10 cellular contexts compared by ENCODE assay signal in genomic region chr2:96907405-96908041, GRCh38. TPM values are rescaled to one million over a fixed set of nuclear protein-coding genes. Genes with fewer than 3 reads are reported as not detected.
DNase-seq lines count a peak whose midpoint lies in the region; ATAC-seq, FAIRE-seq and TF ChIP-seq lines count a peak whose summit lies in the region.
"Had no signal": no experiment of that assay in that cellular context is flagged by ENCODE, and none has a peak within 500 bp of the region (broad histone marks: within the 10 kb centered on the region; RNA-seq: fewer than 3 reads in every experiment).

No MANE protein-coding gene starts in this region.

- H3K27me3 ChIP-seq in cardiac muscle cell = no peaks in the 10 kb centered on the region

- TF ChIP-seq CTCF in VCaP (conservative IDR thresholded peaks at IDR 0.05) = no peak
- no peak for TF ChIP-seq CTCF in cardiac muscle cell (IDR thresholded peaks at IDR 0.05; ENCODE audit: low read depth, low read length)
- no peak for TF ChIP-seq CTCF in omental fat pad (IDR thresholded peaks at IDR 0.05)
- TF ChIP-seq CTCF in D721Med (IDR thresholded peaks at IDR 0.05; ENCODE audit: insufficient read depth, missing control alignments) = no peak

- peaks cover 6% of the 10 kb centered on the region for H3K27me3 Mint-ChIP-seq in activated CD4-positive, alpha-beta memory T cell treated with anti-CD3 and anti-CD28 coated beads, Interleukin-2, amount 10 ng/mL, durations not matched to agents 7 days and 5 days

- H3K4me1 Mint-ChIP-seq in activated CD4-positive, alpha-beta memory T cell treated with anti-CD3 and anti-CD28 coated beads, Interleukin-2, amount 10 ng/mL, durations not matched to agents 7 days and 5 days = peaks cover 13% of the 10 kb centered on the region

- H3K27ac ChIP-seq in VCaP = peak overlapping the region; percentile 71
- peak overlapping the region; percentile 94 for H3K27ac ChIP-seq in cardiac muscle cell
- H3K27ac ChIP-seq: RWPE1 had no signal

- POLR2A ChIA-PET in activated CD4-positive, alpha-beta memory T cell treated with anti-CD3 and anti-CD28 coated beads, Interleukin-2, amount 10 ng/mL, durations not matched to agents 7 days and 5 days (lab: Charles Lee) = no interaction called here

- no peak overlapping the region for H3K27ac Mint-ChIP-seq in activated CD4-positive, alpha-beta memory T cell treated with anti-CD3 and anti-CD28 coated beads, Interleukin-2, amount 10 ng/mL, durations not matched to agents 7 days and 5 days

- H3K4me1 ChIP-seq in cardiac muscle cell (ENCODE audit: low read depth) = peaks cover 34% of the 10 kb centered on the region

- H3K36me3 ChIP-seq in cardiac muscle cell = no peaks in the 10 kb centered on the region

- FAIRE-seq in D721Med (lab: Jason Lieb, UNC) = no peak
- FAIRE-seq: colon had no signal

- peak; percentile 89 for DNase-seq in AG20443 (ENCODE audit: low spot score)
- peak; percentile 63 to 90 for DNase-seq in cardiac muscle cell (ENCODE audit: low read depth in 1 of 2, low spot score in 1 of 2)
- DNase-seq in omental fat pad (ENCODE audit: low spot score) = no peak
- DNase-seq in RPMI8226 = no peak
- no peak for DNase-seq in D721Med (ENCODE audit: insufficient read length, low spot score)
- DNase-seq in activated CD4-positive, alpha-beta memory T cell treated with anti-CD3 and anti-CD28 coated beads, Interleukin-2, amount 10 ng/mL, durations not matched to agents 7 days and 5 days = no peak

- ATAC-seq in omental fat pad (ENCODE audit: low FRiP score) (peak; percentile 94), GM19328 (IDR thresholded peaks at IDR 0.05; ENCODE audit: unreplicated experiment) (no peak)

- H3K4me3 Mint-ChIP-seq in activated CD4-positive, alpha-beta memory T cell treated with anti-CD3 and anti-CD28 coated beads, Interleukin-2, amount 10 ng/mL, durations not matched to agents 7 days and 5 days = no peak overlapping the region

- no peaks in the 10 kb centered on the region for H3K36me3 Mint-ChIP-seq in activated CD4-positive, alpha-beta memory T cell treated with anti-CD3 and anti-CD28 coated beads, Interleukin-2, amount 10 ng/mL, durations not matched to agents 7 days and 5 days (ENCODE audit: low read depth)

- H3K9me3 Mint-ChIP-seq in activated CD4-positive, alpha-beta memory T cell treated with anti-CD3 and anti-CD28 coated beads, Interleukin-2, amount 10 ng/mL, durations not matched to agents 7 days and 5 days = no peaks in the 10 kb centered on the region

- CTCF ChIA-PET in activated CD4-positive, alpha-beta memory T cell treated with anti-CD3 and anti-CD28 coated beads, Interleukin-2, amount 10 ng/mL, durations not matched to agents 7 days and 5 days (lab: Charles Lee) = no interaction called here

- no peak overlapping the region for H3K4me3 ChIP-seq in cardiac muscle cell

- H3K9me3 ChIP-seq in cardiac muscle cell (ENCODE audit: low read depth) = no peaks in the 10 kb centered on the region

RNA-seq across cellular contexts. Expression of gene SEMA4C, which starts 37.6 kb away (rescaled TPM):
- total RNA-seq in cardiac muscle cell (45.7 and 53.6 TPM in 2 replicates), omental fat pad (10 to 100 TPM; 19.7 to 40.4 (median 26.9) TPM)
- 27.9 and 31.1 TPM in 2 replicates for polyA plus RNA-seq in cardiac muscle cell
- total RNA-seq in activated CD4-positive, alpha-beta memory T cell treated with anti-CD3 and anti-CD28 coated beads, Interleukin-2, amount 10 ng/mL, durations not matched to agents 7 days and 5 days = 10 to 100 TPM; 22.2 to 22.5 TPM

RNA-seq across cellular contexts. Expression of gene ANKRD39, which starts 49.7 kb away (rescaled TPM):
- 15.4 and 27.8 TPM in 2 replicates for total RNA-seq in cardiac muscle cell
- 32.1 and 32.3 TPM in 2 replicates for polyA plus RNA-seq in cardiac muscle cell
- 10 to 100 TPM in 2 of 4 donors, 1 to 10 TPM in 2; 6.6 to 15.3 (median 10.3) TPM for total RNA-seq in omental fat pad
- 10 to 100 TPM; 44.1 to 47.7 TPM for total RNA-seq in activated CD4-positive, alpha-beta memory T cell treated with anti-CD3 and anti-CD28 coated beads, Interleukin-2, amount 10 ng/mL, durations not matched to agents 7 days and 5 days

Comparison
In these comparisons a context has a peak if more than half of its experiments do, and no peak if none do; other contexts are left out.
1. DNase-seq: peak in AG20443 (single experiment) and cardiac muscle cell (2 of 2); none in omental fat pad (single experiment), RPMI8226 (single experiment), D721Med (single experiment) and activated CD4-positive, alpha-beta memory T cell treated with anti-CD3 and anti-CD28 coated beads, Interleukin-2, amount 10 ng/mL, durations not matched to agents 7 days and 5 days (single experiment).